In the genomic region with DNA sequence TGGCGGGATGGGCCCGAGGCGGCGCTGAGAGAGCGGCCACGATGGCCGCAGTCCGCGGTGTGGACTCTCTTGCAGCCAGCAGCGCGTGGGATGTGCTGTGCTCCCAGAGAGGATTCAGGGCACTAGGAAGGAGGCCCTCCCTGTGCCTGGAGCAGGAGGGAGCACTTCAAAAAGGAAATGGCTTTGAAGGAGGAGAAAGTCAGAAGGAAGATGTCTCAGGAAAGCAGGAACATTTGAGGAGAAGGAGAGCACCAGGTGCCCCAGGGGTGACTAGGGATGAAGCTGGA, we compare ENCODE assay signal across 8 cellular contexts. TPM values are rescaled to one million over a fixed set of nuclear protein-coding genes. Genes with fewer than 3 reads are reported as not detected.
A peak's percentile ranks its signal among the peaks of the same experiment; 100 is the strongest.
DNase-seq lines count a peak whose midpoint lies in the region; ATAC-seq lines count a peak whose summit lies in the region.

No MANE protein-coding gene starts in this region.

- no peaks in the 10 kb centered on the region for H3K9me3 Mint-ChIP-seq in activated CD4-positive, alpha-beta T cell treated with anti-CD3 and anti-CD28 coated beads, Interleukin-2, amount 10 ng/mL, durations not matched to agents 7 days and 5 days
- H3K9me3 Mint-ChIP-seq in activated T-helper 1 cell treated with anti-CD3 and anti-CD28 coated beads, Interleukin-12 subunit alpha, Interleukin-12 subunit beta, Interleukin-2, Interleukin-4 antibody, amounts not matched to agents 30 ng/mL and 10 ng/mL and 1 ng/mL, durations not matched to agents 14 hours and 24 hours and 36 hours = no peaks in the 10 kb centered on the region

- H3K36me3 ChIP-seq in iPS-20b (ENCODE audit: insufficient read depth, low read depth, low read length) (no peaks in the 10 kb centered on the region), stomach smooth muscle (ENCODE audit: control insufficient read depth in 2 of 2, insufficient read depth in 2 of 2, low read length in 2 of 2) (no peaks in the 10 kb centered on the region)

- peaks cover 18% of the 10 kb centered on the region for H3K4me1 ChIP-seq in iPS-20b (ENCODE audit: insufficient read depth, low read length)
- H3K4me1 ChIP-seq in stomach smooth muscle (ENCODE audit: control insufficient read depth, insufficient read depth, low read length) = peaks cover 34% of the 10 kb centered on the region

- H3K4me1 Mint-ChIP-seq in activated CD4-positive, alpha-beta T cell treated with anti-CD3 and anti-CD28 coated beads, Interleukin-2, amount 10 ng/mL, durations not matched to agents 7 days and 5 days = peaks cover 19% of the 10 kb centered on the region
- peaks cover 20% of the 10 kb centered on the region for H3K4me1 Mint-ChIP-seq in activated T-helper 1 cell treated with anti-CD3 and anti-CD28 coated beads, Interleukin-12 subunit alpha, Interleukin-12 subunit beta, Interleukin-2, Interleukin-4 antibody, amounts not matched to agents 30 ng/mL and 10 ng/mL and 1 ng/mL, durations not matched to agents 14 hours and 24 hours and 36 hours (ENCODE audit: low read depth)

- intact Hi-C loops in activated T-helper 1 cell treated with anti-CD3 and anti-CD28 coated beads, Interleukin-12 subunit alpha, Interleukin-12 subunit beta, Interleukin-2, Interleukin-4 antibody, amounts not matched to agents 30 ng/mL and 10 ng/mL and 1 ng/mL, durations not matched to agents 14 hours and 24 hours and 36 hours (cut with micrococcal nuclease) = no loop called here

- H3K27ac ChIP-seq in iPS-20b (ENCODE audit: low read length) (no peak overlapping the region), stomach smooth muscle (ENCODE audit: low read length) (no peak overlapping the region)

- no peaks in the 10 kb centered on the region for H3K36me3 Mint-ChIP-seq in activated CD4-positive, alpha-beta T cell treated with anti-CD3 and anti-CD28 coated beads, Interleukin-2, amount 10 ng/mL, durations not matched to agents 7 days and 5 days (ENCODE audit: low read depth)
- H3K36me3 Mint-ChIP-seq in activated T-helper 1 cell treated with anti-CD3 and anti-CD28 coated beads, Interleukin-12 subunit alpha, Interleukin-12 subunit beta, Interleukin-2, Interleukin-4 antibody, amounts not matched to agents 30 ng/mL and 10 ng/mL and 1 ng/mL, durations not matched to agents 14 hours and 24 hours and 36 hours (ENCODE audit: low read depth) = no peaks in the 10 kb centered on the region

- CTCF ChIA-PET in activated CD4-positive, alpha-beta T cell treated with anti-CD3 and anti-CD28 coated beads, Interleukin-2, amount 10 ng/mL, durations not matched to agents 7 days and 5 days (lab: Charles Lee) = interaction anchor here (0.9 to 2.2 kb wide), 4 partner anchors 9 to 66 kb away, joined by 3 to 5 read pairs (median 4); a partner anchor contains a TSS

- peak overlapping the region; percentile 49 for H3K4me3 Mint-ChIP-seq in activated CD4-positive, alpha-beta T cell treated with anti-CD3 and anti-CD28 coated beads, Interleukin-2, amount 10 ng/mL, durations not matched to agents 7 days and 5 days
- peak overlapping the region; percentile 78 for H3K4me3 Mint-ChIP-seq in activated T-helper 1 cell treated with anti-CD3 and anti-CD28 coated beads, Interleukin-12 subunit alpha, Interleukin-12 subunit beta, Interleukin-2, Interleukin-4 antibody, amounts not matched to agents 30 ng/mL and 10 ng/mL and 1 ng/mL, durations not matched to agents 14 hours and 24 hours and 36 hours

- H3K9ac ChIP-seq in iPS-20b (ENCODE audit: low read depth, low read length) = peak overlapping the region; percentile 83; the same call in 1 of the 2 replicates
- H3K9ac ChIP-seq in stomach smooth muscle (ENCODE audit: low read length in 2 of 2) = no peak overlapping the region

- POLR2A ChIA-PET in activated CD4-positive, alpha-beta T cell treated with anti-CD3 and anti-CD28 coated beads, Interleukin-2, amount 10 ng/mL, durations not matched to agents 7 days and 5 days (lab: Charles Lee) = no interaction called here

- peak overlapping the region; percentile 73 for H3K4me3 ChIP-seq in iPS-20b (ENCODE audit: low read length)
- H3K4me3 ChIP-seq in stomach smooth muscle (ENCODE audit: low read length in 2 of 2) = peak overlapping the region; percentile 66 to 73

- H3K27ac Mint-ChIP-seq in activated CD4-positive, alpha-beta T cell treated with anti-CD3 and anti-CD28 coated beads, Interleukin-2, amount 10 ng/mL, durations not matched to agents 7 days and 5 days = no peak overlapping the region
- H3K27ac Mint-ChIP-seq in activated T-helper 1 cell treated with anti-CD3 and anti-CD28 coated beads, Interleukin-12 subunit alpha, Interleukin-12 subunit beta, Interleukin-2, Interleukin-4 antibody, amounts not matched to agents 30 ng/mL and 10 ng/mL and 1 ng/mL, durations not matched to agents 14 hours and 24 hours and 36 hours = no peak overlapping the region

- H3K27me3 ChIP-seq in iPS-20b (ENCODE audit: insufficient read depth, low read length) (peaks cover 69% of the 10 kb centered on the region), stomach smooth muscle (ENCODE audit: control insufficient read depth in 1 of 2, insufficient read depth in 2 of 2, low read length in 2 of 2) (peaks cover 0 to 21% of the 10 kb centered on the region in 2 donors)

- H3K9me3 ChIP-seq in iPS-20b (ENCODE audit: insufficient read depth, low read depth, low read length) = no peaks in the 10 kb centered on the region
- H3K9me3 ChIP-seq in stomach smooth muscle (ENCODE audit: control insufficient read depth in 2 of 2, low read length in 2 of 2) = no peaks in the 10 kb centered on the region

- no peak for ATAC-seq in GM19395 (IDR thresholded peaks at IDR 0.05; ENCODE audit: unreplicated experiment)
- no peak for ATAC-seq in HG03159 (IDR thresholded peaks at IDR 0.05; ENCODE audit: unreplicated experiment)

- peaks cover 58% of the 10 kb centered on the region for H3K27me3 Mint-ChIP-seq in activated CD4-positive, alpha-beta T cell treated with anti-CD3 and anti-CD28 coated beads, Interleukin-2, amount 10 ng/mL, durations not matched to agents 7 days and 5 days
- peaks cover 35% of the 10 kb centered on the region for H3K27me3 Mint-ChIP-seq in activated T-helper 1 cell treated with anti-CD3 and anti-CD28 coated beads, Interleukin-12 subunit alpha, Interleukin-12 subunit beta, Interleukin-2, Interleukin-4 antibody, amounts not matched to agents 30 ng/mL and 10 ng/mL and 1 ng/mL, durations not matched to agents 14 hours and 24 hours and 36 hours (ENCODE audit: insufficient read depth)

- DNase-seq in activated CD4-positive, alpha-beta T cell treated with anti-CD3 and anti-CD28 coated beads, Interleukin-2, amount 10 ng/mL, durations not matched to agents 7 days and 5 days = no peak
- DNase-seq in activated CD4-positive, alpha-beta T cell treated with anti-CD3 and anti-CD28 coated beads, Interleukin-2, amount 50 U/mL, for 48 hours = no peak
- DNase-seq in activated T-helper 1 cell treated with anti-CD3 and anti-CD28 coated beads, Interleukin-12 subunit alpha, Interleukin-12 subunit beta, Interleukin-2, Interleukin-4 antibody, amounts not matched to agents 30 ng/mL and 10 ng/mL and 1 ng/mL, durations not matched to agents 14 hours and 24 hours and 36 hours (ENCODE audit: low spot score) = no peak
- DNase-seq in NCI-H1694 (lab: John Stamatoyannopoulos, UW) = no peak

RNA-seq across cellular contexts. Expression of a gene that starts 4.1 kb away (rescaled TPM):
- under 1 TPM; 0.12 to 0.15 TPM for total RNA-seq in activated CD4-positive, alpha-beta T cell treated with anti-CD3 and anti-CD28 coated beads, Interleukin-2, amount 10 ng/mL, durations not matched to agents 7 days and 5 days
- total RNA-seq in activated T-helper 1 cell treated with anti-CD3 and anti-CD28 coated beads, Interleukin-12 subunit alpha, Interleukin-12 subunit beta, Interleukin-2, Interleukin-4 antibody, amounts not matched to agents 30 ng/mL and 10 ng/mL and 1 ng/mL, durations not matched to agents 14 hours and 24 hours and 36 hours = 1.9 and 2.0 TPM in 2 replicates

RNA-seq across cellular contexts. Expression of a gene that starts 4.9 kb away (rescaled TPM):
- total RNA-seq in activated CD4-positive, alpha-beta T cell treated with anti-CD3 and anti-CD28 coated beads, Interleukin-2, amount 10 ng/mL, durations not matched to agents 7 days and 5 days = 10 to 100 TPM; 28.0 to 34.4 TPM
- total RNA-seq in activated T-helper 1 cell treated with anti-CD3 and anti-CD28 coated beads, Interleukin-12 subunit alpha, Interleukin-12 subunit beta, Interleukin-2, Interleukin-4 antibody, amounts not matched to agents 30 ng/mL and 10 ng/mL and 1 ng/mL, durations not matched to agents 14 hours and 24 hours and 36 hours = 37.2 and 40.8 TPM in 2 replicates

RNA-seq across cellular contexts. Expression of a gene that starts 19.9 kb away (rescaled TPM):
- 10 to 100 TPM; 41.6 to 45.8 TPM for total RNA-seq in activated CD4-positive, alpha-beta T cell treated with anti-CD3 and anti-CD28 coated beads, Interleukin-2, amount 10 ng/mL, durations not matched to agents 7 days and 5 days
- total RNA-seq in activated T-helper 1 cell treated with anti-CD3 and anti-CD28 coated beads, Interleukin-12 subunit alpha, Interleukin-12 subunit beta, Interleukin-2, Interleukin-4 antibody, amounts not matched to agents 30 ng/mL and 10 ng/mL and 1 ng/mL, durations not matched to agents 14 hours and 24 hours and 36 hours = 57.0 and 57.3 TPM in 2 replicates

RNA-seq across cellular contexts. Expression of a gene that starts 20.1 kb away (rescaled TPM):
- 100 to 1,000 TPM; 116 to 136 TPM for total RNA-seq in activated CD4-positive, alpha-beta T cell treated with anti-CD3 and anti-CD28 coated beads, Interleukin-2, amount 10 ng/mL, durations not matched to agents 7 days and 5 days
- total RNA-seq in activated T-helper 1 cell treated with anti-CD3 and anti-CD28 coated beads, Interleukin-12 subunit alpha, Interleukin-12 subunit beta, Interleukin-2, Interleukin-4 antibody, amounts not matched to agents 30 ng/mL and 10 ng/mL and 1 ng/mL, durations not matched to agents 14 hours and 24 hours and 36 hours = 178 and 187 TPM in 2 replicates

RNA-seq across cellular contexts. Expression of a gene that starts 23.6 kb away (rescaled TPM):
- under 1 TPM; 0.25 to 0.52 TPM for total RNA-seq in activated CD4-positive, alpha-beta T cell treated with anti-CD3 and anti-CD28 coated beads, Interleukin-2, amount 10 ng/mL, durations not matched to agents 7 days and 5 days
- 0.65 and 0.86 TPM in 2 replicates for total RNA-seq in activated T-helper 1 cell treated with anti-CD3 and anti-CD28 coated beads, Interleukin-12 subunit alpha, Interleukin-12 subunit beta, Interleukin-2, Interleukin-4 antibody, amounts not matched to agents 30 ng/mL and 10 ng/mL and 1 ng/mL, durations not matched to agents 14 hours and 24 hours and 36 hours
